ENCODE assay signal across 8 cellular contexts in the genomic region with DNA sequence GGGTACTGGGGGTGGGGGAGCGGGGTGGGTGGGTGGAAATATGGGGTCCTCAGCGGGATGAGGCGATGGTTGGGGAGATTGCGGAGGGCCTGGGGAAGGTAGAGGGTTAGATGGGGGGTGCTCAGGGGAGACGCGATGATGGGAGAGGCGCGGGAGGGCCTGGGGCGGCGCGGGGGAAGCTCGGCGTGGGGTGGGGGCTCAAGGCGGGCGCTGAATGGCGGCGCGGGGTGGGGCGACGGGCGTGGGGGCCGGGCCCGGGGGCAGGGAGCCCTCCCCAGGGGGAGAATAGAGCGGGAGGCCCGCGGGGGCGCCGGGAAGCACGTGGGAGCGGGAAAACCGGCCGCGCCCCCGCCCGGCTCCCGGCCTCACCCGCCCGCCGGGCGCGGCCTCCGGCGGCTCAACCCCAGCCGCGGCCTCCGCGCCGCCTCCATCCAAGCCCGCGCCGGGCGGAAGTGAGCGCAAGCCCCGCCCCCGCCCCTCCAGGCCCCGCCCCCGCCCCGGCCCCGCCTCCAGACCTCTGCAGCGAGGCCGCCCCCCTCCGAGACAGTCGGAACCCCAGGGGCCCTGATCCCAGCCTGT. TPM values are rescaled to one million over a fixed set of nuclear protein-coding genes. Genes with fewer than 3 reads are reported as not detected.
DNase-seq lines count a peak whose midpoint lies in the region; ATAC-seq and TF ChIP-seq lines count a peak whose summit lies in the region.

A gene with protein sequence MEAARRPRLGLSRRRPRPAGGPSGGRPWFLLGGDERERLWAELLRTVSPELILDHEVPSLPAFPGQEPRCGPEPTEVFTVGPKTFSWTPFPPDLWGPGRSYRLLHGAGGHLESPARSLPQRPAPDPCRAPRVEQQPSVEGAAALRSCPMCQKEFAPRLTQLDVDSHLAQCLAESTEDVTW (minus strand): TSS at position 454 of the 579 bp plus-strand sequence. CDS start 23 bp downstream, at position 431.

- no peaks in the 10 kb centered on the region for H3K9me3 ChIP-seq in ectodermal cell (ENCODE audit: control insufficient read depth, low read length)
- no peaks in the 10 kb centered on the region for H3K9me3 ChIP-seq in lung (ENCODE audit: control insufficient read depth in 2 of 2, insufficient read depth in 1 of 2, low read length in 1 of 2)

- peak within 1 kb of the TSS; percentile 82 for H3K4me3 Mint-ChIP-seq in GM23338
- peak within 1 kb of the TSS; percentile 91 for H3K4me3 Mint-ChIP-seq in activated B cell treated with CpG ODN at 0.5 μM for 24 hours

- peaks cover 19% of the 10 kb centered on the region for H3K79me2 ChIP-seq in GM23338 (replicated peaks; ENCODE audit: insufficient read depth)

- H3K27me3 Mint-ChIP-seq in GM23338 (ENCODE audit: insufficient read depth, low read depth, poor library complexity) (peaks cover 8% of the 10 kb centered on the region), activated B cell treated with CpG ODN at 0.5 μM for 24 hours (no peaks in the 10 kb centered on the region)

- H3K4me1 ChIP-seq in GM23338 (ENCODE audit: insufficient read depth): peaks cover 12% of the 10 kb centered on the region; the same call in 1 of the 2 replicates
- H3K4me1 ChIP-seq in ectodermal cell (ENCODE audit: control insufficient read depth, insufficient read depth, low read length): peaks cover 29% of the 10 kb centered on the region
- peaks cover 6 to 12% of the 10 kb centered on the region in 2 donors for H3K4me1 ChIP-seq in lung (ENCODE audit: control insufficient read depth in 2 of 2, insufficient read depth in 2 of 2, low read length in 2 of 2)

- CTCF ChIA-PET in activated B cell treated with CpG ODN at 0.5 μM for 24 hours (lab: Charles Lee): interaction anchor here (0.6 to 9.5 kb wide), 33 partner anchors 9 to 728 kb away, joined by 3 to 185 read pairs (median 4); partner anchors contain the start of genes MORN1, PANK4, RER1 and SKI

- peak within 1 kb of the TSS; percentile 98 for H2AFZ ChIP-seq in GM23338

- DNase-seq in NCI-H1436 (lab: John Stamatoyannopoulos, UW) (peak; percentile 38), NCI-H1436 treated with DMSO at 0.1 percent for 48 hours (lab: John Stamatoyannopoulos, UW) (no peak), GM23338 (ENCODE audit: low spot score) (peak; percentile 80), LHCN-M2 (ENCODE audit: low read depth) (no peak), activated B cell treated with CpG ODN at 0.5 μM for 24 hours (no peak), lung (ENCODE audit: low spot score) (no peak)
- peak; percentile 56 to 64 for DNase-seq in stimulated activated CD8-positive, alpha-beta memory T cell treated with anti-CD3 and anti-CD28 coated beads, Interleukin-15, amount 100 ng/mL, for 48 hours (ENCODE audit: low read depth in 2 of 2)

- POLR2A ChIA-PET in activated B cell treated with CpG ODN at 0.5 μM for 24 hours (lab: Charles Lee): interaction anchor here (0.5 to 3.5 kb wide), 31 partner anchors 8 to 391 kb away, joined by 3 to 89 read pairs (median 6); partner anchors contain the start of genes HES5, MORN1, PANK4 and PEX10

- H3K4me1 Mint-ChIP-seq in GM23338: peaks cover 9% of the 10 kb centered on the region
- peaks cover 21% of the 10 kb centered on the region for H3K4me1 Mint-ChIP-seq in activated B cell treated with CpG ODN at 0.5 μM for 24 hours

- H3K9me3 Mint-ChIP-seq in GM23338 (no peaks in the 10 kb centered on the region), activated B cell treated with CpG ODN at 0.5 μM for 24 hours (no peaks in the 10 kb centered on the region)

- H3K36me3 ChIP-seq in GM23338 (ENCODE audit: insufficient read depth): no peaks in the 10 kb centered on the region
- no peaks in the 10 kb centered on the region for H3K36me3 ChIP-seq in ectodermal cell (ENCODE audit: control insufficient read depth, insufficient read depth, low read length)
- no peaks in the 10 kb centered on the region for H3K36me3 ChIP-seq in lung (ENCODE audit: control insufficient read depth in 2 of 2, insufficient read depth in 2 of 2, low read length in 2 of 2)

- intact Hi-C loops in activated B cell treated with CpG ODN at 0.5 μM for 24 hours (cut with micrococcal nuclease): loop anchor here (10.0 kb wide), 1 partner anchor 450 kb away; no protein-coding TSS in a partner anchor

- H3K4me3 ChIP-seq in GM23338 (peak within 1 kb of the TSS; percentile 80), ectodermal cell (ENCODE audit: insufficient read depth, low read depth, low read length) (peak within 1 kb of the TSS; percentile 53), lung (peak within 1 kb of the TSS; percentile 30)

- H3K27ac Mint-ChIP-seq in GM23338 (peak within 1 kb of the TSS; percentile 90; the same call in 1 of the 2 replicates), activated B cell treated with CpG ODN at 0.5 μM for 24 hours (peak within 1 kb of the TSS; percentile 96)

- ATAC-seq in GM23338 (peak; percentile 21), activated B cell treated with CpG ODN at 0.5 μM for 24 hours (ENCODE audit: low read depth) (peak; percentile 67), lung (ENCODE audit: insufficient read depth, low FRiP score) (peak; percentile 49)

- no peaks in the 10 kb centered on the region for H3K9me2 ChIP-seq in GM23338 (ENCODE audit: insufficient read depth)

- 1 to 2% methylated on average over 63 of the region's 63 CpGs for WGBS in ectodermal cell, 2 experiments
- 1 to 2% methylated on average over 20 to 62 of the region's 63 CpGs for WGBS in lung, 2 donors

- no peaks in the 10 kb centered on the region for H4K20me1 ChIP-seq in GM23338 (replicated peaks; ENCODE audit: insufficient read depth)

- TF ChIP-seq CTCF in GM23338 (conservative IDR thresholded peaks at IDR 0.05; ENCODE audit: low read depth in 2 of 2) (no peak), activated B cell treated with CpG ODN at 0.5 μM for 24 hours (IDR thresholded peaks at IDR 0.05) (no peak), lung (IDR thresholded peaks at IDR 0.05; ENCODE audit: control extremely low read depth, extremely low read depth) (no peak)

- H3F3A ChIP-seq in GM23338 (replicated peaks; ENCODE audit: low read depth): peaks cover 9% of the 10 kb centered on the region

- no peaks in the 10 kb centered on the region for H3K27me3 ChIP-seq in GM23338 (ENCODE audit: insufficient read depth)
- no peaks in the 10 kb centered on the region for H3K27me3 ChIP-seq in ectodermal cell (ENCODE audit: control insufficient read depth, insufficient read depth, low read length, poor library complexity, severe bottlenecking)
- H3K27me3 ChIP-seq in lung (ENCODE audit: control insufficient read depth, insufficient read depth): no peaks in the 10 kb centered on the region

- peak within 1 kb of the TSS; percentile 92 for H3K4me2 ChIP-seq in GM23338

- H3K27ac ChIP-seq in GM23338 (ENCODE audit: low read depth) (peak within 1 kb of the TSS; percentile 94), ectodermal cell (ENCODE audit: insufficient read depth, low read depth, low read length, poor library complexity, severe bottlenecking) (peak within 1 kb of the TSS; percentile 1), lung (ENCODE audit: low read depth in 1 of 2, low read length in 1 of 2) (peak within 1 kb of the TSS; percentile 81 to 94)

- H3K36me3 Mint-ChIP-seq in GM23338 (ENCODE audit: low read depth): peaks cover 8% of the 10 kb centered on the region; the same call in 2 of the 3 replicates
- H3K36me3 Mint-ChIP-seq in activated B cell treated with CpG ODN at 0.5 μM for 24 hours (ENCODE audit: low read depth): peaks cover 9% of the 10 kb centered on the region

TF ChIP-seq in GM23338, 12 proteins besides CTCF, POLR2A, EP300 and RAD21 (continues in another document):
- TF ChIP-seq ZNF331 (CRISPR knock-in tag; IDR thresholded peaks at IDR 0.05; ENCODE audit: low read depth) (no peak), CREB1 (CRISPR knock-in tag; IDR thresholded peaks at IDR 0.05; ENCODE audit: low read depth) (no peak), ZNF114 (CRISPR knock-in tag; IDR thresholded peaks at IDR 0.05) (no peak), NANOG (IDR thresholded peaks at IDR 0.05; ENCODE audit: borderline replicate concordance) (no peak)
- TF ChIP-seq, protein P1, sequence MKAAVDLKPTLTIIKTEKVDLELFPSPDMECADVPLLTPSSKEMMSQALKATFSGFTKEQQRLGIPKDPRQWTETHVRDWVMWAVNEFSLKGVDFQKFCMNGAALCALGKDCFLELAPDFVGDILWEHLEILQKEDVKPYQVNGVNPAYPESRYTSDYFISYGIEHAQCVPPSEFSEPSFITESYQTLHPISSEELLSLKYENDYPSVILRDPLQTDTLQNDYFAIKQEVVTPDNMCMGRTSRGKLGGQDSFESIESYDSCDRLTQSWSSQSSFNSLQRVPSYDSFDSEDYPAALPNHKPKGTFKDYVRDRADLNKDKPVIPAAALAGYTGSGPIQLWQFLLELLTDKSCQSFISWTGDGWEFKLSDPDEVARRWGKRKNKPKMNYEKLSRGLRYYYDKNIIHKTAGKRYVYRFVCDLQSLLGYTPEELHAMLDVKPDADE (IDR thresholded peaks at IDR 0.05): no peak

RNA-seq across cellular contexts. Expression of the gene that starts here (rescaled TPM):
- 54.3 and 79.1 TPM in 2 replicates for total RNA-seq in GM23338 (2014; rRNA removed; shearing (Covaris generic))
- 167 and 173 TPM in 2 replicates for polyA plus RNA-seq in GM23338 (2016; fragmentation: Nextera tagmentation; extraction: Ambion mirVana)
- total RNA-seq in LHCN-M2 (2014; rRNA removed): 40.9 and 47.5 TPM in 2 replicates
- 70.8 TPM for polyA plus RNA-seq in LHCN-M2 (2012)
- total RNA-seq in activated B cell treated with CpG ODN at 0.5 μM for 24 hours: 73.7 and 83.9 TPM in 2 replicates
- 98.8 TPM for polyA plus RNA-seq in ectodermal cell (2013, experiment 1 of 4)
- polyA plus RNA-seq in ectodermal cell (2013, experiment 2 of 4): 98.2 TPM
- polyA plus RNA-seq in ectodermal cell (2013, experiment 3 of 4): 98.2 TPM
- 102 TPM for polyA plus RNA-seq in ectodermal cell (2013, experiment 4 of 4)
- total RNA-seq in lung: 10 to 100 TPM; 16.8 to 71.6 TPM
- 10 to 100 TPM; 65.2 to 87.9 TPM for polyA plus RNA-seq in lung

Comparison
In these comparisons a context has a peak if more than half of its experiments do, and no peak if none do; other contexts are left out.
1. DNase-seq: peak in NCI-H1436 (single experiment), GM23338 (single experiment) and stimulated activated CD8-positive, alpha-beta memory T cell treated with anti-CD3 and anti-CD28 coated beads, Interleukin-15, amount 100 ng/mL, for 48 hours (2 of 2); none in NCI-H1436 treated with DMSO at 0.1 percent for 48 hours (single experiment), LHCN-M2 (single experiment), activated B cell treated with CpG ODN at 0.5 μM for 24 hours (single experiment) and lung (single experiment).
2. H3K27ac ChIP-seq: peak in every context shown above with its lines; median percentile 94 in GM23338; 88 in lung; 1 in ectodermal cell.
3. H3K4me3 ChIP-seq: peak in every context shown above with its lines; median percentile 80 in GM23338; 53 in ectodermal cell; 30 in lung.
4. Peak in every context shown above with its lines, with median percentiles within 50 percentile points of each other: ATAC-seq.